Comparison of ENCODE assay signal across 34 cellular contexts in the genomic region with DNA sequence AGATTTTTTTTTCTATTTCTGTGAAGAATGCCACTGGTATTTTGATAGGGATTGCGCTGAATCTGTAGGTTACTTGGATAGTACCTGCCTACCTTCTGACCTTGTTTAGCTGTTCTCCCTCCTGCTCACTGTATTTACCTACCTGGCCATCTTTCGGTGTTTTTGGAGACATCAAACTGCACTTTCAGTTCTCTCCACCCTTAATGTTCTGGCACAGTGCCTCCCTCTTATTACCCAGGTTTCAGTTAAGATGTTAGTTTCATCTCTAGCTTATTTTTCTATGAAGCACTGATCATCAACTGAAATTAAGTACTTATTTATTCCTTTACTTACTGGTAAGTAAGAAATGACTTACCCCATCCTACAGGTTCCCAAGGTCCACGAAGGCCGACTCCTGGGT.
"Had no signal": no experiment of that assay in that cellular context is flagged by ENCODE, and none has a peak within 500 bp of the region (broad histone marks: within the 10 kb centered on the region; RNA-seq: fewer than 3 reads in every experiment).

No MANE protein-coding gene starts in this region.

- H3K36me3 ChIP-seq: esophagus squamous epithelium, gastroesophageal sphincter, heart right ventricle, WERI-Rb-1 had no signal

- H3K27ac ChIP-seq: body of pancreas, epithelial cell of prostate, esophagus squamous epithelium, gastroesophageal sphincter, heart right ventricle, hepatocyte, WERI-Rb-1 had no signal

- FAIRE-seq: colon, endometrium, endothelial cell of umbilical vein had no signal

- H3K27me3 ChIP-seq: body of pancreas, hepatocyte had no signal

- H3K27ac Mint-ChIP-seq: activated CD4-positive, alpha-beta memory T cell treated with anti-CD3 and anti-CD28 coated beads, Interleukin-2, amount 10 ng/mL, durations not matched to agents 7 days and 5 days; activated CD4-positive, alpha-beta T cell treated with anti-CD3 and anti-CD28 coated beads for 36 hours; activated CD4-positive, alpha-beta T cell treated with anti-CD3 and anti-CD28 coated beads, Interleukin-2, amount 10 ng/mL, durations not matched to agents 24 days and 14 days; activated naive CD8-positive, alpha-beta T cell; activated T-cell treated with anti-CD3 and anti-CD28 coated beads, Interleukin-2, amount 50 U/mL, for 24 hours; activated T-cell treated with anti-CD3 and anti-CD28 coated beads, Interleukin-2, amount 50 U/mL, for 72 hours; T-helper 17 cell; T-helper 2 cell treated with Interferon-gamma antibody and Interleukin-4, amounts not matched to agents 5 μg/mL and 100 μg/mL, for 36 hours had no signal

- H3K4me1 Mint-ChIP-seq: activated CD4-positive, alpha-beta memory T cell treated with anti-CD3 and anti-CD28 coated beads, Interleukin-2, amount 10 ng/mL, durations not matched to agents 7 days and 5 days; activated CD4-positive, alpha-beta T cell treated with anti-CD3 and anti-CD28 coated beads, Interleukin-2, amount 10 ng/mL, durations not matched to agents 24 days and 14 days had no signal

- H3K4me1 ChIP-seq: body of pancreas, esophagus squamous epithelium, gastroesophageal sphincter, heart right ventricle had no signal

- H3K4me3 ChIP-seq: body of pancreas, esophagus squamous epithelium, gastroesophageal sphincter, heart right ventricle, hepatocyte had no signal

- H3K79me2 ChIP-seq: hepatocyte had no signal

- H3K9me3 Mint-ChIP-seq: activated CD4-positive, alpha-beta memory T cell treated with anti-CD3 and anti-CD28 coated beads, Interleukin-2, amount 10 ng/mL, durations not matched to agents 7 days and 5 days; activated CD4-positive, alpha-beta T cell treated with anti-CD3 and anti-CD28 coated beads, Interleukin-2, amount 10 ng/mL, durations not matched to agents 24 days and 14 days; activated T-cell treated with anti-CD3 and anti-CD28 coated beads, Interleukin-2, amount 50 U/mL, for 24 hours; activated T-cell treated with anti-CD3 and anti-CD28 coated beads, Interleukin-2, amount 50 U/mL, for 72 hours; effector memory CD8-positive, alpha-beta T cell; T-helper 2 cell treated with Interferon-gamma antibody and Interleukin-4, amounts not matched to agents 5 μg/mL and 100 μg/mL, for 36 hours had no signal

- H3K36me3 Mint-ChIP-seq: activated naive CD8-positive, alpha-beta T cell had no signal

- H3K4me2 ChIP-seq: hepatocyte had no signal

- DNase-seq: activated CD4-positive, alpha-beta memory T cell treated with anti-CD3 and anti-CD28 coated beads, Interleukin-2, amount 10 ng/mL, durations not matched to agents 7 days and 5 days; activated CD4-positive, alpha-beta T cell treated with anti-CD3 and anti-CD28 coated beads for 36 hours; activated CD4-positive, alpha-beta T cell treated with anti-CD3 and anti-CD28 coated beads, Interleukin-2, amount 10 ng/mL, durations not matched to agents 24 days and 14 days; activated CD4-positive, CD25-positive, alpha-beta regulatory T cell; activated CD4-positive, CD25-positive, alpha-beta regulatory T cell treated with anti-CD3 and anti-CD28 coated beads, Interleukin-2, amount 50 U/mL, for 72 hours; activated CD8-positive, alpha-beta memory T cell treated with anti-CD3 and anti-CD28 coated beads, Interleukin-2, amount 50 U/mL, for 48 hours; activated gamma-delta T cell; activated naive CD4-positive, alpha-beta T cell; activated naive CD4-positive, alpha-beta T cell treated with anti-CD3 and anti-CD28 coated beads, Interleukin-2, amount 50 U/mL, for 16 hours; activated T-cell treated with anti-CD3 and anti-CD28 coated beads for 4 hours; activated T-cell treated with anti-CD3 and anti-CD28 coated beads, Interleukin-2, amount 50 U/mL, for 24 hours; activated T-cell treated with anti-CD3 and anti-CD28 coated beads, Interleukin-2, amount 50 U/mL, for 72 hours; amniotic stem cell; aorta; body of pancreas; caudate nucleus; cortex of kidney; dermis blood vessel endothelial cell; effector CD4-positive, alpha-beta T cell; effector memory CD8-positive, alpha-beta T cell; esophagus squamous epithelium; foreskin melanocyte; heart right ventricle; T-helper 17 cell; T1000; WERI-Rb-1 had no signal

- H2AFZ ChIP-seq: hepatocyte had no signal

- H3K4me3 Mint-ChIP-seq: activated CD4-positive, alpha-beta memory T cell treated with anti-CD3 and anti-CD28 coated beads, Interleukin-2, amount 10 ng/mL, durations not matched to agents 7 days and 5 days; activated CD4-positive, alpha-beta T cell treated with anti-CD3 and anti-CD28 coated beads for 36 hours; activated CD4-positive, alpha-beta T cell treated with anti-CD3 and anti-CD28 coated beads, Interleukin-2, amount 10 ng/mL, durations not matched to agents 24 days and 14 days; activated naive CD8-positive, alpha-beta T cell; activated T-cell treated with anti-CD3 and anti-CD28 coated beads, Interleukin-2, amount 50 U/mL, for 24 hours; activated T-cell treated with anti-CD3 and anti-CD28 coated beads, Interleukin-2, amount 50 U/mL, for 72 hours; effector memory CD8-positive, alpha-beta T cell; T-helper 17 cell; T-helper 2 cell treated with Interferon-gamma antibody and Interleukin-4, amounts not matched to agents 5 μg/mL and 100 μg/mL, for 36 hours had no signal

- ATAC-seq: activated CD4-positive, alpha-beta T cell treated with anti-CD3 and anti-CD28 coated beads for 36 hours; activated T-cell treated with anti-CD3 and anti-CD28 coated beads, Interleukin-2, amount 50 U/mL, for 72 hours; body of pancreas; effector memory CD8-positive, alpha-beta T cell; gastroesophageal sphincter; heart right ventricle; T-helper 17 cell had no signal

- H3K9me3 ChIP-seq: body of pancreas, esophagus squamous epithelium, gastroesophageal sphincter, heart right ventricle had no signal
